ENCODE assay signal across 14 cellular contexts in the genomic region with DNA sequence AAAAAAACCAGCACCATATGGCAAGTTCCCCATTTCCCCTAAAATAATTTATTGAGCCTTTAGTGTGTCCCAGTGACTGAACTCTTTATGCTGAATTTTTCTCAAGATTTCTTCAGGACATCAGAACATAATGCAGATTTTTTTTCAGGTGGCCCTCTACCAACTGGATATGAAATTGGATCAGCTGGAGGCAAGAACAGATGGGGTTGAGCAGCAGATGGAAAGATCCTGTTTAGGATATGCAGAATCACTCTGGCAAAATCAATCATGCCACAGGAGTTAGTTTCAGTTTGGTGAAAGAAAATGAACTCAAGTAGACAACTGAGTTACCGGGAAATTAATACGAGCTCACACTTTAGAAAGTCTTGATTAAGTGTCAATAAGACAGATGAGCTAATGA.
DNase-seq lines count a peak whose midpoint lies in the region; ATAC-seq and TF ChIP-seq lines count a peak whose summit lies in the region.
"Had no signal": no experiment of that assay in that cellular context is flagged by ENCODE, and none has a peak within 500 bp of the region (broad histone marks: within the 10 kb centered on the region; RNA-seq: fewer than 3 reads in every experiment).

No MANE protein-coding gene starts in this region.

- H3K36me3 ChIP-seq in CD8-positive, alpha-beta memory T cell (ENCODE audit: insufficient read depth, low read length): no peaks in the 10 kb centered on the region
- H3K36me3 ChIP-seq in spleen: no peaks in the 10 kb centered on the region

- H3K27me3 Mint-ChIP-seq in glutamatergic neuron (ENCODE audit: unreplicated experiment): peaks cover 9% of the 10 kb centered on the region
- no peaks in the 10 kb centered on the region for H3K27me3 Mint-ChIP-seq in CD8-positive, alpha-beta memory T cell

- peaks cover 47% of the 10 kb centered on the region for H3K4me1 Mint-ChIP-seq in glutamatergic neuron (ENCODE audit: low read depth, unreplicated experiment)
- no peaks in the 10 kb centered on the region for H3K4me1 Mint-ChIP-seq in CD8-positive, alpha-beta memory T cell
- H3K4me1 Mint-ChIP-seq: CD14-positive monocyte, GM23338 had no signal

- in situ Hi-C loops in G401 (cut with HindIII; ENCODE audit: low sequenced_read_pairs): no loop called here

- no peaks in the 10 kb centered on the region for H3K9me3 ChIP-seq in CD8-positive, alpha-beta memory T cell (ENCODE audit: low read length)
- peaks cover 0 to 6% (median 0%) of the 10 kb centered on the region in 8 donors for H3K9me3 ChIP-seq in spleen
- H3K9me3 ChIP-seq: Caco-2 had no signal

- no peak overlapping the region for H3K4me3 ChIP-seq in CD8-positive, alpha-beta memory T cell (ENCODE audit: low read length)
- H3K4me3 ChIP-seq in spleen: no peak overlapping the region
- H3K4me3 ChIP-seq: GM23338 had no signal

- POLR2A ChIA-PET in CD8-positive, alpha-beta memory T cell (lab: Charles Lee): no interaction called here

- ATAC-seq in HG02970 (IDR thresholded peaks at IDR 0.05; ENCODE audit: low FRiP score, unreplicated experiment): no peak
- ATAC-seq: CD8-positive, alpha-beta T cell; GM23338 had no signal

- intact Hi-C loops in spleen (cut with DNase I; ENCODE audit: low total_unique reads): no loop called here

- DNase-seq in G401 (ENCODE audit: low spot score) (peak; percentile 83), NCI-H2171 treated with DMSO at 0.1 percent for 48 hours (lab: John Stamatoyannopoulos, UW) (peak; percentile 96), NCI-H82 (lab: John Stamatoyannopoulos, UW) (peak; percentile 77), glutamatergic neuron (peak; percentile 27), spleen (no peak)
- DNase-seq in CD8-positive, alpha-beta memory T cell: no peak
- DNase-seq in activated CD8-positive, alpha-beta memory T cell treated with anti-CD3 and anti-CD28 coated beads, Interleukin-2, amount 50 U/mL, for 4 hours: no peak
- DNase-seq: Caco-2; CD8-positive, alpha-beta T cell; H7; IMR-90 had no signal

- H3K27ac Mint-ChIP-seq in glutamatergic neuron (ENCODE audit: unreplicated experiment): peak overlapping the region; percentile 97
- H3K27ac Mint-ChIP-seq in CD8-positive, alpha-beta memory T cell: no peak overlapping the region
- H3K27ac Mint-ChIP-seq: CD14-positive monocyte; CD8-positive, alpha-beta T cell; GM23338 had no signal

- TF ChIP-seq CTCF in glutamatergic neuron (IDR thresholded peaks at IDR 0.05; ENCODE audit: partially characterized antibody, unreplicated experiment) (no peak), spleen (IDR thresholded peaks at IDR 0.05 in 8 of 11, conservative IDR thresholded peaks at IDR 0.05 in 3 of 11) (no peak)

- H3K27ac ChIP-seq in CD8-positive, alpha-beta memory T cell (ENCODE audit: low read depth, low read length): no peak overlapping the region
- H3K27ac ChIP-seq in spleen: no peak overlapping the region

- peaks cover 10% of the 10 kb centered on the region for H3K9me3 Mint-ChIP-seq in glutamatergic neuron (ENCODE audit: unreplicated experiment)
- peaks cover 3 to 8% (median 4%) of the 10 kb centered on the region in 5 donors for H3K9me3 Mint-ChIP-seq in CD8-positive, alpha-beta memory T cell

- 67 to 93% (median 92%) methylated on average over 2 of the region's 2 CpGs for WGBS in spleen, 5 donors

- no peaks in the 10 kb centered on the region for H3K36me3 Mint-ChIP-seq in glutamatergic neuron (ENCODE audit: unreplicated experiment)
- H3K36me3 Mint-ChIP-seq in CD8-positive, alpha-beta memory T cell: no peaks in the 10 kb centered on the region
- H3K36me3 Mint-ChIP-seq: CD14-positive monocyte; CD8-positive, alpha-beta T cell had no signal

- peak overlapping the region; percentile 69 for H3K4me3 Mint-ChIP-seq in glutamatergic neuron (ENCODE audit: unreplicated experiment)
- no peak overlapping the region for H3K4me3 Mint-ChIP-seq in CD8-positive, alpha-beta memory T cell
- H3K4me3 Mint-ChIP-seq: CD14-positive monocyte; CD8-positive, alpha-beta T cell; GM23338 had no signal

- CTCF ChIA-PET in CD8-positive, alpha-beta memory T cell (lab: Charles Lee): no interaction called here

- no peak for TF ChIP-seq POLR2A in spleen (IDR thresholded peaks at IDR 0.05)

- H3K27me3 ChIP-seq in CD8-positive, alpha-beta memory T cell (ENCODE audit: insufficient read depth, low read length, poor library complexity, severe bottlenecking): no peaks in the 10 kb centered on the region
- no peaks in the 10 kb centered on the region for H3K27me3 ChIP-seq in spleen (replicated peaks in 1 of 7)

- no peaks in the 10 kb centered on the region for H3K4me1 ChIP-seq in CD8-positive, alpha-beta memory T cell (ENCODE audit: insufficient read depth, low read length)
- H3K4me1 ChIP-seq in spleen: no peaks in the 10 kb centered on the region
- H3K4me1 ChIP-seq: Caco-2 had no signal

Comparison
In these comparisons a context has a peak if more than half of its experiments do, and no peak if none do; other contexts are left out.
1. DNase-seq: peak in G401 (single experiment), NCI-H2171 treated with DMSO at 0.1 percent for 48 hours (single experiment), NCI-H82 (single experiment) and glutamatergic neuron (single experiment); none in CD8-positive, alpha-beta memory T cell (0 of 5), spleen (single experiment) and activated CD8-positive, alpha-beta memory T cell treated with anti-CD3 and anti-CD28 coated beads, Interleukin-2, amount 50 U/mL, for 4 hours (single experiment).